7 cellular contexts compared by ENCODE assay signal in the genomic region with DNA sequence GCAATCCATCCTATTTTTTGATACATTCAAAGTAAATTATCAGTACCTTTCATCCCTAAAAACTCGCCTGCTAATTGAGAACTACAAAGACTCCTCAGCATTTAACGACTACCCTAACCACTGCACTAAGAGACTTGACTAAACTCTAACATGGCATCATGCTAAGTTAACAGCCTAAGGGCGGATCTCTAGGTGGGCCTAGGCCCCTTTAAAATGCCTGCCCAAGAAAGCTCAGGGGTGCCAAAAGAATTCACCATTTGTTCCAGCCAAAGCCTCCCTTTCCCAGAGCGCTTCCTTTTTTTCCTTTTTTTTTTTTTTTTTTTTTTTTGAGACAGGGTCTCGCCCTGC. TPM values are rescaled to one million over a fixed set of nuclear protein-coding genes. Genes with fewer than 3 reads are reported as not detected.
DNase-seq lines count a peak whose midpoint lies in the region; ATAC-seq and TF ChIP-seq lines count a peak whose summit lies in the region.

No MANE protein-coding gene starts in this region.

- peaks cover 5% of the 10 kb centered on the region for H3K4me1 ChIP-seq in RWPE2 (ENCODE audit: insufficient read depth, poor library complexity, severe bottlenecking)
- H3K4me1 ChIP-seq in rectal smooth muscle tissue (ENCODE audit: control insufficient read depth, insufficient read depth, low read length), result peaks cover 6% of the 10 kb centered on the region

- no peak for ATAC-seq in RWPE2 (ENCODE audit: low read depth)
- no peak for ATAC-seq in GM19397 (IDR thresholded peaks at IDR 0.05; ENCODE audit: unreplicated experiment)

- H3K27ac ChIP-seq in RWPE2 (ENCODE audit: poor library complexity, severe bottlenecking) (peak overlapping the region; percentile 25), rectal smooth muscle tissue (ENCODE audit: low read depth, low read length) (peak overlapping the region; percentile 74)

- H3K27me3 ChIP-seq in H7 (ENCODE audit: control insufficient read depth, insufficient read depth, low read length) (no peaks in the 10 kb centered on the region), RWPE2 (ENCODE audit: insufficient read depth, poor library complexity, severe bottlenecking) (no peaks in the 10 kb centered on the region), rectal smooth muscle tissue (ENCODE audit: control insufficient read depth, insufficient read depth, low read length) (no peaks in the 10 kb centered on the region)

- no peaks in the 10 kb centered on the region for H3K9me3 ChIP-seq in RWPE2 (ENCODE audit: severe bottlenecking)

- peak overlapping the region; percentile 73 for H3K9ac ChIP-seq in rectal smooth muscle tissue (ENCODE audit: low read length)

- no peak for TF ChIP-seq CTCF in RWPE2 (IDR thresholded peaks at IDR 0.05; ENCODE audit: poor library complexity, severe bottlenecking)
- TF ChIP-seq CTCF in fibroblast of the aortic adventitia (IDR thresholded peaks at IDR 0.05; ENCODE audit: insufficient read depth, low read length), result no peak

- H3K36me3 ChIP-seq in H7 (replicated peaks; ENCODE audit: control insufficient read depth, insufficient read depth, low read length) (peaks cover 4% of the 10 kb centered on the region; the same call in 1 of the 2 replicates), RWPE2 (ENCODE audit: low read depth) (peaks cover 12% of the 10 kb centered on the region), rectal smooth muscle tissue (ENCODE audit: control insufficient read depth, insufficient read depth, low read length) (no peaks in the 10 kb centered on the region)

- DNase-seq in H7 (peak; percentile 32), RWPE2 (ENCODE audit: low spot score) (no peak), fibroblast of the aortic adventitia (ENCODE audit: low read depth) (no peak), NCI-H774 (lab: John Stamatoyannopoulos, UW) (no peak), COLO829 (ENCODE audit: low spot score) (no peak)

- H3K4me3 ChIP-seq in H7 (ENCODE audit: insufficient read depth, low read depth, low read length) (peak overlapping the region; percentile 81), RWPE2 (ENCODE audit: severe bottlenecking) (peak overlapping the region; percentile 81), fibroblast of the aortic adventitia (ENCODE audit: low read depth, low read length) (peak overlapping the region; percentile 92), rectal smooth muscle tissue (ENCODE audit: low read length) (peak overlapping the region; percentile 85)

RNA-seq across cellular contexts. Expression of a gene that starts 0.6 kb away (rescaled TPM):
- 26.2 and 36.5 TPM in 2 replicates for total RNA-seq in H7 (2014; rRNA removed; shearing (Covaris generic))
- 3.6 and 28.2 TPM in 2 replicates for total RNA-seq in fibroblast of the aortic adventitia (ENCODE audit: low replicate concordance)

RNA-seq across cellular contexts. Expression of a gene that starts 6.1 kb away (rescaled TPM):
- not detected in 2 replicates for total RNA-seq in H7 (2014; rRNA removed; shearing (Covaris generic))
- 1.3 TPM in 1 of 2 replicates, not detected in the other for total RNA-seq in fibroblast of the aortic adventitia (ENCODE audit: low replicate concordance)

RNA-seq across cellular contexts. Expression of a gene that starts 23.3 kb away (rescaled TPM):
- not detected in 2 replicates for total RNA-seq in H7 (2014; rRNA removed; shearing (Covaris generic))
- total RNA-seq in fibroblast of the aortic adventitia (ENCODE audit: low replicate concordance), result under 0.01 and 0.49 TPM in 2 replicates

RNA-seq across cellular contexts. Expression of a gene that starts 59.2 kb away (rescaled TPM):
- 0.14 TPM in 1 of 2 replicates, not detected in the other for total RNA-seq in H7 (2014; rRNA removed; shearing (Covaris generic))
- 0.36 TPM in 1 of 2 replicates, not detected in the other for total RNA-seq in fibroblast of the aortic adventitia (ENCODE audit: low replicate concordance)
